ENCODE assay signal across 21 cellular contexts in the genomic region with DNA sequence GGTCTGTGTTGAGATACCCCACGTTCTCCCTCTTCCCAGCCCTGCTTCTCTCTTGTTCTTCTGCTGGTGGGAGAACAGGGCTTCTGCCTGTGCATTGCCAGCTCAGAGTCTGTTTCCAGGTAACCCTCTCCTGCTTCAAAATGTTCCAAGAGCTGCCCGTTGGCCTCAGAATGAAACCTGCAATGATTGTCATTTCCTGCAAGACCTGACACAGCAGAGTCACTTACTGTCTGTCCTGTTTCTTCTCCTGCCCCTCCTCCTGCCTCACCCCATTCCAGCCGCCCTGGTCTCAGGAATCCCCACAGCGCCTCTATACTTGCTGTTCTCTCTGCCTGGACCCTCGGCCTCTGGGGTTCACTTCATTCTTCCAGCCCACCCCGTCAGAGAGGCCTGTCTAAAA.
A peak's percentile ranks its signal among the peaks of the same experiment; 100 is the strongest.
DNase-seq lines count a peak whose midpoint lies in the region; ATAC-seq and TF ChIP-seq lines count a peak whose summit lies in the region.
"Had no signal": no experiment of that assay in that cellular context is flagged by ENCODE, and none has a peak within 500 bp of the region (broad histone marks: within the 10 kb centered on the region; RNA-seq: fewer than 3 reads in every experiment).

No MANE protein-coding gene starts in this region.

- H4K20me1 ChIP-seq in DOHH2 (ENCODE audit: control insufficient read depth, insufficient read depth, low read depth, low read length), result no peaks in the 10 kb centered on the region
- H4K20me1 ChIP-seq in OCI-LY7 (ENCODE audit: insufficient read depth, low read length), result no peaks in the 10 kb centered on the region

- TF ChIP-seq CTCF in DOHH2 (IDR thresholded peaks at IDR 0.05; ENCODE audit: low read depth, low read length, poor library complexity, severe bottlenecking), result no peak
- TF ChIP-seq CTCF in OCI-LY7 (conservative IDR thresholded peaks at IDR 0.05; ENCODE audit: low read length), result no peak
- TF ChIP-seq CTCF in progenitor cell of endocrine pancreas (IDR thresholded peaks at IDR 0.05; ENCODE audit: unreplicated experiment), result no peak
- no peak for TF ChIP-seq CTCF in prostate gland (IDR thresholded peaks at IDR 0.05)
- TF ChIP-seq CTCF in right lobe of liver (IDR thresholded peaks at IDR 0.05), result no peak

- POLR2A ChIA-PET in OCI-LY7 (lab: Charles Lee), result interaction anchor here (0.6 to 1.5 kb wide), 11 partner anchors 9 to 1411 kb away, joined by 3 to 6 read pairs (median 4); partner anchors contain the start of gene ARID1B

- no peaks in the 10 kb centered on the region for H3K9me2 ChIP-seq in DOHH2 (replicated peaks; ENCODE audit: control insufficient read depth, low read length)
- no peaks in the 10 kb centered on the region for H3K9me2 ChIP-seq in OCI-LY7 (ENCODE audit: insufficient read depth, low read length)

- CTCF ChIA-PET in OCI-LY7 (lab: Charles Lee; ENCODE audit: unreplicated experiment), result interaction anchor here (0.9 kb wide), 1 partner anchor 60 kb away, joined by 3 read pairs; no protein-coding TSS in a partner anchor

- no peaks in the 10 kb centered on the region for H3K36me3 Mint-ChIP-seq in activated CD4-positive, alpha-beta T cell treated with anti-CD3 and anti-CD28 coated beads, Interleukin-2, amount 10 ng/mL, durations not matched to agents 24 days and 14 days (ENCODE audit: low read depth)
- H3K36me3 Mint-ChIP-seq in progenitor cell of endocrine pancreas (ENCODE audit: insufficient read depth), result no peaks in the 10 kb centered on the region
- H3K36me3 Mint-ChIP-seq: CD4-positive, alpha-beta memory T cell had no signal

- DNase-seq in activated CD4-positive, alpha-beta T cell treated with anti-CD3 and anti-CD28 coated beads, Interleukin-2, amount 10 ng/mL, durations not matched to agents 24 days and 14 days, result no peak
- DNase-seq in activated CD4-positive, alpha-beta T cell treated with anti-CD3 and anti-CD28 coated beads, Interleukin-2, amount 50 U/mL, for 1 hour, result no peak
- DNase-seq in OCI-LY7 (ENCODE audit: low spot score) (no peak), progenitor cell of endocrine pancreas (ENCODE audit: low spot score, unreplicated experiment) (no peak), prostate gland (ENCODE audit: low spot score) (no peak), right lobe of liver (no peak), NOMO-1 treated with DMSO at 0.1 percent for 48 hours (lab: John Stamatoyannopoulos, UW; ENCODE audit: unreplicated experiment) (no peak)
- DNase-seq: 8988T; Calu3; CD4-positive, alpha-beta memory T cell; DMS53; KBM-7; MV-4-11; NCI-H1417; NCI-H1930; NCI-H2171; NCI-H446 treated with DMSO at 0.1 percent for 48 hours; NK-92 treated with Interleukin-12 subunit alpha and Interleukin-12 subunit beta, amount 100 ng/mL, for 24 hours; PC-3 had no signal

- no peak for TF ChIP-seq POLR2A in prostate gland (IDR thresholded peaks at IDR 0.05)
- TF ChIP-seq POLR2A in right lobe of liver (IDR thresholded peaks at IDR 0.05), result no peak

- H3K9me3 Mint-ChIP-seq in activated CD4-positive, alpha-beta T cell treated with anti-CD3 and anti-CD28 coated beads, Interleukin-2, amount 10 ng/mL, durations not matched to agents 24 days and 14 days, result no peaks in the 10 kb centered on the region
- H3K9me3 Mint-ChIP-seq in progenitor cell of endocrine pancreas (ENCODE audit: low read depth), result no peaks in the 10 kb centered on the region
- H3K9me3 Mint-ChIP-seq: CD4-positive, alpha-beta memory T cell had no signal

- H3K4me3 ChIP-seq in DOHH2 (ENCODE audit: low read length) (no peak overlapping the region), OCI-LY7 (ENCODE audit: low read depth, low read length, poor library complexity, severe bottlenecking) (no peak overlapping the region), prostate gland (no peak overlapping the region), right lobe of liver (no peak overlapping the region)
- H3K4me3 ChIP-seq: SJSA1 had no signal

- intact Hi-C loops in activated CD4-positive, alpha-beta T cell treated with anti-CD3 and anti-CD28 coated beads, Interleukin-2, amount 10 ng/mL, durations not matched to agents 24 days and 14 days (cut with micrococcal nuclease), result no loop called here
- intact Hi-C loops in OCI-LY7 (cut with micrococcal nuclease; ENCODE audit: unreplicated experiment), result loop anchor here (2.0 to 10.0 kb wide), 3 partner anchors 325 to 1381 kb away; partner anchors contain the start of gene TFB1M
- intact Hi-C loops in prostate gland (cut with DNase I), result no loop called here
- intact Hi-C loops in right lobe of liver (cut with DNase I), result loop anchor here in 1 of 2 donors (10.0 kb wide), 1 partner anchor 79 kb away; the partner anchor contains the start of gene ARID1B

- H3F3A ChIP-seq in DOHH2 (ENCODE audit: control insufficient read depth, insufficient read depth), result peaks cover 28% of the 10 kb centered on the region

- H3K4me1 ChIP-seq in DOHH2 (ENCODE audit: control insufficient read depth, low read length) (peaks cover 78% of the 10 kb centered on the region), OCI-LY7 (ENCODE audit: insufficient read depth, low read length, poor library complexity, severe bottlenecking) (peaks cover 65% of the 10 kb centered on the region), prostate gland (replicated peaks) (no peaks in the 10 kb centered on the region), right lobe of liver (peaks cover 0 to 8% (median 0%) of the 10 kb centered on the region in 4 donors)
- H3K4me1 ChIP-seq: SJSA1 had no signal

- H3K4me3 Mint-ChIP-seq in activated CD4-positive, alpha-beta T cell treated with anti-CD3 and anti-CD28 coated beads, Interleukin-2, amount 10 ng/mL, durations not matched to agents 24 days and 14 days, result no peak overlapping the region
- no peak overlapping the region for H3K4me3 Mint-ChIP-seq in progenitor cell of endocrine pancreas (ENCODE audit: low read depth)
- H3K4me3 Mint-ChIP-seq: CD4-positive, alpha-beta memory T cell had no signal

- H3K27me3 Mint-ChIP-seq in activated CD4-positive, alpha-beta T cell treated with anti-CD3 and anti-CD28 coated beads, Interleukin-2, amount 10 ng/mL, durations not matched to agents 24 days and 14 days, result peaks cover 3% of the 10 kb centered on the region
- peaks cover 13% of the 10 kb centered on the region for H3K27me3 Mint-ChIP-seq in progenitor cell of endocrine pancreas

- H3K27me3 ChIP-seq in DOHH2 (ENCODE audit: control insufficient read depth, low read length), result no peaks in the 10 kb centered on the region
- no peaks in the 10 kb centered on the region for H3K27me3 ChIP-seq in prostate gland (replicated peaks; ENCODE audit: insufficient read depth)
- H3K27me3 ChIP-seq in right lobe of liver, result no peaks in the 10 kb centered on the region
- H3K27me3 ChIP-seq: SJSA1 had no signal

- no peaks in the 10 kb centered on the region for H3K79me2 ChIP-seq in DOHH2 (ENCODE audit: control insufficient read depth, low read length)
- no peaks in the 10 kb centered on the region for H3K79me2 ChIP-seq in OCI-LY7 (ENCODE audit: insufficient read depth, low read depth, low read length)

- no TSS peak for BruUV-seq in OCI-LY7 (replicated peaks; lab: Mats Ljungman, UMichigan)

- WGBS in prostate gland, result 72% methylated on average over 6 of the region's 6 CpGs
- whole genome bisulfite sequencing in right lobe of liver (ENCODE audit: insufficient coverage, low coverage, low lambda C conversion rate, missing lambda C conversion rate), result 69% methylated on average over 5 of the region's 6 CpGs

- 0 out of 2 replicates have a peak overlapping the region, but pooled peaks have one; percentile 2 for H3K27ac ChIP-seq in DOHH2 (ENCODE audit: low read depth, low read length)
- peak overlapping the region; percentile 5 for H3K27ac ChIP-seq in OCI-LY7 (ENCODE audit: low read depth, low read length, poor library complexity, severe bottlenecking)
- no peak overlapping the region for H3K27ac ChIP-seq in prostate gland
- H3K27ac ChIP-seq in right lobe of liver, result no peak overlapping the region
- H3K27ac ChIP-seq: SJSA1 had no signal

- no peak overlapping the region for H2AFZ ChIP-seq in OCI-LY7 (ENCODE audit: low read length)

- H3K27ac Mint-ChIP-seq in activated CD4-positive, alpha-beta T cell treated with anti-CD3 and anti-CD28 coated beads, Interleukin-2, amount 10 ng/mL, durations not matched to agents 24 days and 14 days, result peak overlapping the region; percentile 59
- H3K27ac Mint-ChIP-seq in progenitor cell of endocrine pancreas, result peak overlapping the region; percentile 3
- H3K27ac Mint-ChIP-seq: CD4-positive, alpha-beta memory T cell had no signal

- no peaks in the 10 kb centered on the region for H3K9me3 ChIP-seq in DOHH2 (ENCODE audit: control insufficient read depth, insufficient read depth, low read length)
- no peaks in the 10 kb centered on the region for H3K9me3 ChIP-seq in OCI-LY7 (ENCODE audit: low read length)
- H3K9me3 ChIP-seq in prostate gland, result no peaks in the 10 kb centered on the region
- no peaks in the 10 kb centered on the region for H3K9me3 ChIP-seq in right lobe of liver
- H3K9me3 ChIP-seq: SJSA1 had no signal

- H3K4me1 Mint-ChIP-seq in activated CD4-positive, alpha-beta T cell treated with anti-CD3 and anti-CD28 coated beads, Interleukin-2, amount 10 ng/mL, durations not matched to agents 24 days and 14 days, result peaks cover 20% of the 10 kb centered on the region
- H3K4me1 Mint-ChIP-seq in progenitor cell of endocrine pancreas (ENCODE audit: low read depth), result peaks cover 6% of the 10 kb centered on the region

- ATAC-seq in right lobe of liver, result no peak
- ATAC-seq: PC-3 had no signal

- H3K36me3 ChIP-seq in DOHH2 (ENCODE audit: control insufficient read depth, low read length) (no peaks in the 10 kb centered on the region), OCI-LY7 (ENCODE audit: insufficient read depth, low read length) (no peaks in the 10 kb centered on the region), prostate gland (no peaks in the 10 kb centered on the region), right lobe of liver (no peaks in the 10 kb centered on the region)
- H3K36me3 ChIP-seq: SJSA1 had no signal

- peak overlapping the region; percentile 41 for H3K4me2 ChIP-seq in DOHH2 (ENCODE audit: low read length)
- H3K4me2 ChIP-seq in OCI-LY7 (ENCODE audit: low read length), result peak overlapping the region; percentile 30

Comparison
In these comparisons a context has a peak if more than half of its experiments do, and no peak if none do; other contexts are left out.
1. H3K27ac ChIP-seq: peak in DOHH2 (single experiment) and OCI-LY7 (single experiment); none in prostate gland (0 of 2) and right lobe of liver (0 of 3).